21 cellular contexts compared by ENCODE assay signal in genomic region chr1:89005286-89006151, GRCh38. TPM values are rescaled to one million over a fixed set of nuclear protein-coding genes. Genes with fewer than 3 reads are reported as not detected.
DNase-seq lines count a peak whose midpoint lies in the region; ATAC-seq and TF ChIP-seq lines count a peak whose summit lies in the region.
"Had no signal": no experiment of that assay in that cellular context is flagged by ENCODE, and none has a peak within 500 bp of the region (broad histone marks: within the 10 kb centered on the region; RNA-seq: fewer than 3 reads in every experiment).

No MANE protein-coding gene starts in this region.

- H3K4me3 ChIP-seq in coronary artery: no peak overlapping the region
- no peak overlapping the region for H3K4me3 ChIP-seq in suprapubic skin
- H3K4me3 ChIP-seq: GM12878 had no signal

- TF ChIP-seq CTCF in RWPE1 (conservative IDR thresholded peaks at IDR 0.05; ENCODE audit: low read depth) (no peak), coronary artery (IDR thresholded peaks at IDR 0.05) (no peak), suprapubic skin (IDR thresholded peaks at IDR 0.05) (no peak)

- POLR2A ChIA-PET in RWPE1 (lab: Yijun Ruan, JAX; ENCODE audit: low non-redundant PET): no interaction called here

- no peak for ATAC-seq in HG02678 (IDR thresholded peaks at IDR 0.05; ENCODE audit: unreplicated experiment)
- no peak for ATAC-seq in GM19463 (IDR thresholded peaks at IDR 0.05; ENCODE audit: unreplicated experiment)
- ATAC-seq: activated CD8-positive, alpha-beta T cell treated with anti-CD3 and anti-CD28 coated beads for 36 hours; activated T-cell treated with anti-CD3 and anti-CD28 coated beads, Interleukin-2, amount 50 U/mL, for 4 hours; GM12878; WTC11 had no signal

- 70% methylated on average over 9 of the region's 9 CpGs for WGBS in suprapubic skin

- H3K27ac ChIP-seq in RWPE1 (peak overlapping the region; percentile 9; the same call in 1 of the 2 replicates), coronary artery (peak overlapping the region; percentile 33 to 55), suprapubic skin (peak overlapping the region; percentile 50)

- no peak for TF ChIP-seq POLR2A in suprapubic skin (IDR thresholded peaks at IDR 0.05)

- H3K36me3 ChIP-seq in suprapubic skin: peaks cover 28% of the 10 kb centered on the region

- no peaks in the 10 kb centered on the region for H3K27me3 ChIP-seq in suprapubic skin

- H3K4me1 ChIP-seq in suprapubic skin: peaks cover 2% of the 10 kb centered on the region

- H3K9me3 ChIP-seq in suprapubic skin: no peaks in the 10 kb centered on the region

- CTCF ChIA-PET in RWPE1 (lab: Yijun Ruan, JAX): no interaction called here

- TF ChIP-seq EP300 in suprapubic skin (IDR thresholded peaks at IDR 0.05): no peak

- DNase-seq in RWPE1 (ENCODE audit: low spot score) (no peak), coronary artery (ENCODE audit: low spot score) (no peak), medulla oblongata (ENCODE audit: extremely low spot score) (peak; percentile 78), suprapubic skin (ENCODE audit: low spot score in 2 of 2) (no peak), islet precursor cell (no peak)
- DNase-seq: activated CD8-positive, alpha-beta T cell treated with anti-CD3 and anti-CD28 coated beads for 36 hours; activated naive CD8-positive, alpha-beta T cell treated with anti-CD3 and anti-CD28 coated beads, Interleukin-2, amount 10 ng/mL, durations not matched to agents 7 days and 5 days; activated T-cell treated with anti-CD3 and anti-CD28 coated beads, Interleukin-2, amount 50 U/mL, for 4 hours; effector memory CD4-positive, alpha-beta T cell; GF-D8; kidney; NCI-H1048; NCI-H2107; NCI-H526; SIG-M5; stimulated activated CD4-positive, alpha-beta T cell treated with anti-CD3 and anti-CD28 coated beads, Interleukin-2, amount 100 ng/mL, for 24 hours; T-helper 2 cell had no signal

RNA-seq across cellular contexts. Expression of gene KYAT3, which starts 13.1 kb away (rescaled TPM):
- total RNA-seq in suprapubic skin: 10 to 100 TPM; 21.1 to 41.9 (median 26.7) TPM

RNA-seq across cellular contexts. Expression of gene RBMXL1, which starts 13.1 kb away (rescaled TPM):
- total RNA-seq in suprapubic skin: 10 to 100 TPM; 18.0 to 23.9 (median 19.6) TPM

RNA-seq across cellular contexts. Expression of gene GBP3, which starts 17.1 kb away (rescaled TPM):
- total RNA-seq in suprapubic skin: 10 to 100 TPM in 2 of 4 donors, 1 to 10 TPM in 2; 5.5 to 15.7 (median 9.7) TPM
- total RNA-seq: WTC11 had no signal

RNA-seq across cellular contexts. Expression of gene GBP1, which starts 59.5 kb away (rescaled TPM):
- total RNA-seq in suprapubic skin: 10 to 100 TPM in 3 of 4 donors, 1 to 10 TPM in 1; 8.9 to 14.3 (median 11.5) TPM
